In genomic region chr1:30687886-30688285, GRCh38 we compare ENCODE assay signal across 28 cellular contexts. TPM values are rescaled to one million over a fixed set of nuclear protein-coding genes. Genes with fewer than 3 reads are reported as not detected.
"Had no signal": no experiment of that assay in that cellular context is flagged by ENCODE, and none has a peak within 500 bp of the region (broad histone marks: within the 10 kb centered on the region; RNA-seq: fewer than 3 reads in every experiment).

No MANE protein-coding gene starts in this region.

- H3K4me3 Mint-ChIP-seq: activated CD4-positive, alpha-beta memory T cell treated with anti-CD3 and anti-CD28 coated beads, Interleukin-2, amount 10 ng/mL, durations not matched to agents 7 days and 5 days; activated CD4-positive, alpha-beta T cell treated with anti-CD3 and anti-CD28 coated beads for 36 hours; activated T-helper 1 cell treated with anti-CD3 and anti-CD28 coated beads, Interleukin-12 subunit alpha, Interleukin-12 subunit beta, Interleukin-2, Interleukin-4 antibody, amounts not matched to agents 30 ng/mL and 10 ng/mL and 1 ng/mL, durations not matched to agents 14 hours and 24 hours and 36 hours; central memory CD8-positive, alpha-beta T cell; T-helper 1 cell treated with Interleukin-12 subunit alpha and Interleukin-12 subunit beta and Interleukin-4 antibody, amounts not matched to agents 30 μg/mL and 1 μg/mL, for 36 hours had no signal

- H3K27me3 ChIP-seq: body of pancreas, SJSA1 had no signal

- H3K4me3 ChIP-seq: ascending aorta, body of pancreas, K562, SJSA1 had no signal

- H3K9me3 ChIP-seq: ascending aorta, body of pancreas, SJSA1 had no signal

- H3K4me1 ChIP-seq: ascending aorta, SJSA1 had no signal

- H3K9me3 Mint-ChIP-seq: activated CD4-positive, alpha-beta memory T cell treated with anti-CD3 and anti-CD28 coated beads, Interleukin-2, amount 10 ng/mL, durations not matched to agents 7 days and 5 days; activated T-helper 1 cell treated with anti-CD3 and anti-CD28 coated beads, Interleukin-12 subunit alpha, Interleukin-12 subunit beta, Interleukin-2, Interleukin-4 antibody, amounts not matched to agents 30 ng/mL and 10 ng/mL and 1 ng/mL, durations not matched to agents 14 hours and 24 hours and 36 hours; central memory CD8-positive, alpha-beta T cell; T-helper 1 cell treated with Interleukin-12 subunit alpha and Interleukin-12 subunit beta and Interleukin-4 antibody, amounts not matched to agents 30 μg/mL and 1 μg/mL, for 36 hours had no signal

- ATAC-seq: activated CD4-positive, alpha-beta T cell treated with anti-CD3 and anti-CD28 coated beads for 36 hours; body of pancreas; K562; Panc1 had no signal

- H3K27ac Mint-ChIP-seq: activated CD4-positive, alpha-beta memory T cell treated with anti-CD3 and anti-CD28 coated beads, Interleukin-2, amount 10 ng/mL, durations not matched to agents 7 days and 5 days; activated CD4-positive, alpha-beta T cell treated with anti-CD3 and anti-CD28 coated beads for 36 hours; activated T-helper 1 cell treated with anti-CD3 and anti-CD28 coated beads, Interleukin-12 subunit alpha, Interleukin-12 subunit beta, Interleukin-2, Interleukin-4 antibody, amounts not matched to agents 30 ng/mL and 10 ng/mL and 1 ng/mL, durations not matched to agents 14 hours and 24 hours and 36 hours; T-helper 1 cell treated with Interleukin-12 subunit alpha and Interleukin-12 subunit beta and Interleukin-4 antibody, amounts not matched to agents 30 μg/mL and 1 μg/mL, for 36 hours had no signal

- H3K4me1 Mint-ChIP-seq: activated CD4-positive, alpha-beta memory T cell treated with anti-CD3 and anti-CD28 coated beads, Interleukin-2, amount 10 ng/mL, durations not matched to agents 7 days and 5 days; central memory CD8-positive, alpha-beta T cell had no signal

- DNase-seq: activated CD4-positive, alpha-beta memory T cell treated with anti-CD3 and anti-CD28 coated beads, Interleukin-2, amount 10 ng/mL, durations not matched to agents 7 days and 5 days; activated CD4-positive, alpha-beta T cell treated with anti-CD3 and anti-CD28 coated beads for 36 hours; activated CD4-positive, alpha-beta T cell treated with anti-CD3 and anti-CD28 coated beads, Interleukin-2, amount 50 U/mL, for 1 hour; activated gamma-delta T cell; activated naive CD4-positive, alpha-beta T cell treated with anti-CD3 and anti-CD28 coated beads, Interleukin-2, amount 50 U/mL, for 16 hours; amniotic stem cell; Karpas-422; MM.1S; NCI-H1105; NCI-H1436 treated with DMSO at 0.1 percent for 48 hours; NCI-H187; NCI-H2081; NCI-H510A treated with DMSO at 0.1 percent for 48 hours; NCI-H69; NK-92 treated with Interleukin-12 subunit alpha and Interleukin-12 subunit beta, amount 100 ng/mL, for 24 hours; OCI-M1; SHP77; T1000 had no signal

- H3K36me3 ChIP-seq: ascending aorta, SJSA1 had no signal

- H3K27ac ChIP-seq: ascending aorta, body of pancreas, RWPE1, SJSA1 had no signal

RNA-seq across cellular contexts. Expression of gene MATN1, which starts 35.5 kb away (rescaled TPM):
- total RNA-seq: activated CD4-positive, alpha-beta memory T cell treated with anti-CD3 and anti-CD28 coated beads, Interleukin-2, amount 10 ng/mL, durations not matched to agents 7 days and 5 days; bronchial epithelial cell had no signal
